11 cellular contexts compared by ENCODE assay signal in genomic region chr7:143280160-143280559, GRCh38. TPM values are rescaled to one million over a fixed set of nuclear protein-coding genes. Genes with fewer than 3 reads are reported as not detected.
DNase-seq lines count a peak whose midpoint lies in the region; ATAC-seq, FAIRE-seq and TF ChIP-seq lines count a peak whose summit lies in the region.
"Had no signal": no experiment of that assay in that cellular context is flagged by ENCODE, and none has a peak within 500 bp of the region (broad histone marks: within the 10 kb centered on the region; RNA-seq: fewer than 3 reads in every experiment).

No MANE protein-coding gene starts in this region.

- peak overlapping the region in 3 of 8 donors; percentile 14 to 35 (median 14) for H3K4me3 Mint-ChIP-seq in naive B cell
- peak overlapping the region; percentile 9 for H3K4me3 Mint-ChIP-seq in type B pancreatic cell

- H2AFZ ChIP-seq in K562 (ENCODE audit: low read depth, low read length), result peak overlapping the region; percentile 27

- no peaks in the 10 kb centered on the region for H3K36me3 ChIP-seq in heart right ventricle
- H3K36me3 ChIP-seq in K562 (ENCODE audit: control insufficient read depth, insufficient read depth, low read length), result no peaks in the 10 kb centered on the region
- H3K36me3 ChIP-seq in brain microvascular endothelial cell (replicated peaks), result no peaks in the 10 kb centered on the region
- H3K36me3 ChIP-seq: BLaER1 had no signal

- no peaks in the 10 kb centered on the region for H3K27me3 ChIP-seq in heart right ventricle
- H3K27me3 ChIP-seq in K562 (ENCODE audit: control insufficient read depth in 2 of 2, insufficient read depth in 2 of 2, low read length in 2 of 2), result no peaks in the 10 kb centered on the region
- no peaks in the 10 kb centered on the region for H3K27me3 ChIP-seq in brain microvascular endothelial cell (replicated peaks)
- H3K27me3 ChIP-seq: BLaER1 had no signal

- H3K4me1 ChIP-seq in heart right ventricle, result peaks cover 3 to 44% (median 20%) of the 10 kb centered on the region in 9 donors
- H3K4me1 ChIP-seq in K562 (replicated peaks in 1 of 2; ENCODE audit: control insufficient read depth in 2 of 2, insufficient read depth in 2 of 2, low read length in 2 of 2), result peaks cover 5 to 13% of the 10 kb centered on the region in 2 experiments; a peak in 3 of 5 replicates

- H3K27me3 Mint-ChIP-seq in naive B cell (no peaks in the 10 kb centered on the region), type B pancreatic cell (no peaks in the 10 kb centered on the region)

- H3K4me3 ChIP-seq in heart right ventricle (peak overlapping the region in 5 of 10 donors; percentile 0 to 11 (median 2)), K562 (no peak overlapping the region), brain microvascular endothelial cell (ENCODE audit: low read depth, low read length) (no peak overlapping the region)
- H3K4me3 ChIP-seq: BLaER1 had no signal

- no peak for TF ChIP-seq POLR2A in K562 (conservative IDR thresholded peaks at IDR 0.05)

- DNase-seq in heart right ventricle, result no peak
- no peak for DNase-seq in Right ventricle myocardium inferior (ENCODE audit: missing footprints)
- no peak for DNase-seq in K562 (ENCODE audit: extremely low read depth in 1 of 4, low spot score in 3 of 4)
- no peak for DNase-seq in naive B cell
- no peak for DNase-seq in type B pancreatic cell (ENCODE audit: extremely low spot score, unreplicated experiment)
- DNase-seq in NCI-H345 (lab: John Stamatoyannopoulos, UW), result no peak
- no peak for DNase-seq in brain microvascular endothelial cell
- DNase-seq in GF-D8 (lab: John Stamatoyannopoulos, UW), result no peak
- DNase-seq: KBM-7 had no signal

- in situ Hi-C loops in K562 (cut with MboI) (no loop called here), brain microvascular endothelial cell (cut with HindIII; ENCODE audit: low pct_ligation_motif_present, low sequenced_read_pairs) (no loop called here)

- BruUV-seq in K562 (replicated peaks; lab: Mats Ljungman, UMichigan), result no TSS peak

- POLR2A ChIA-PET in K562 (lab: Yijun Ruan, JAX), result interaction anchor here (0.9 to 1.7 kb wide), 6 partner anchors 8 to 40 kb away, joined by 3 to 11 read pairs (median 5); partner anchors contain the start of genes CASP2 and GSTK1

- no peaks in the 10 kb centered on the region for H3K9me1 ChIP-seq in K562 (ENCODE audit: control insufficient read depth, insufficient read depth, low read length)

- intact Hi-C loops in heart right ventricle (cut with DNase I), result no loop called here
- intact Hi-C loops in Right ventricle myocardium inferior (cut with DNase I), result no loop called here
- intact Hi-C loops in K562 (cut with micrococcal nuclease), result no loop called here

- H3K9ac ChIP-seq in K562 (ENCODE audit: insufficient read depth in 1 of 2, low read depth in 2 of 2, low read length in 2 of 2), result no peak overlapping the region
- H3K9ac ChIP-seq: BLaER1 had no signal

- 47 to 68% methylated on average over 1 of the region's 1 CpG for WGBS in heart right ventricle, 2 donors
- WGBS in K562 (ENCODE audit: insufficient coverage, low coverage, missing lambda C conversion rate), result 57% methylated on average over 1 of the region's 1 CpG

- H3K4me2 ChIP-seq in K562 (ENCODE audit: insufficient read depth, low read length), result no peak overlapping the region
- H3K4me2 ChIP-seq: BLaER1 had no signal

- peak overlapping the region in 9 of 10 donors; percentile 47 to 79 (median 68) for H3K27ac ChIP-seq in heart right ventricle
- H3K27ac ChIP-seq in K562 (ENCODE audit: extremely low read depth, low read depth, low read length), result no peak overlapping the region
- H3K27ac ChIP-seq in brain microvascular endothelial cell, result no peak overlapping the region
- H3K27ac ChIP-seq: BLaER1 had no signal

- H3K36me3 Mint-ChIP-seq in naive B cell, result no peaks in the 10 kb centered on the region
- no peaks in the 10 kb centered on the region for H3K36me3 Mint-ChIP-seq in type B pancreatic cell

- H4K20me1 ChIP-seq in K562 (replicated peaks; ENCODE audit: control insufficient read depth, insufficient read depth, low read length), result no peaks in the 10 kb centered on the region
- H4K20me1 ChIP-seq: BLaER1 had no signal

- H3K9me3 ChIP-seq in heart right ventricle (no peaks in the 10 kb centered on the region), K562 (replicated peaks; ENCODE audit: control insufficient read depth, insufficient read depth, low read depth, low read length) (no peaks in the 10 kb centered on the region)
- H3K9me3 ChIP-seq: BLaER1 had no signal

- peak overlapping the region in 4 of 6 donors; percentile 54 to 81 (median 64) for H3K27ac Mint-ChIP-seq in naive B cell
- H3K27ac Mint-ChIP-seq in type B pancreatic cell, result peak overlapping the region; percentile 77

- no peaks in the 10 kb centered on the region for H3K79me2 ChIP-seq in K562 (ENCODE audit: control insufficient read depth, insufficient read depth, low read length)

- no peak for TF ChIP-seq RAD21 in K562 (CRISPR knock-in tag; conservative IDR thresholded peaks at IDR 0.05 in 1 of 2, IDR thresholded peaks at IDR 0.05 in 1 of 2)

- CTCF ChIA-PET in K562 (lab: Yijun Ruan, JAX; ENCODE audit: low intra/inter-chr PET ratio), result no interaction called here

- no peak for TF ChIP-seq EP300 in K562 (IDR thresholded peaks at IDR 0.05; ENCODE audit: low read length)

- ATAC-seq in heart right ventricle (no peak), Right ventricle myocardium inferior (no peak), K562 (no peak), naive B cell (ENCODE audit: low read depth in 2 of 2) (no peak)

- no peak for FAIRE-seq in K562 (lab: Jason Lieb, UNC)

- H3K9me3 Mint-ChIP-seq in naive B cell, result no peaks in the 10 kb centered on the region
- H3K9me3 Mint-ChIP-seq in type B pancreatic cell, result no peaks in the 10 kb centered on the region

- peaks cover 23 to 39% (median 25%) of the 10 kb centered on the region in 3 donors for H3K4me1 Mint-ChIP-seq in naive B cell
- H3K4me1 Mint-ChIP-seq in type B pancreatic cell (ENCODE audit: unreplicated experiment), result peaks cover 27% of the 10 kb centered on the region

- TF ChIP-seq CTCF in heart right ventricle (IDR thresholded peaks at IDR 0.05) (no peak), K562 (IDR thresholded peaks at IDR 0.05 in 2 of 3, conservative IDR thresholded peaks at IDR 0.05 in 1 of 3; ENCODE audit: insufficient read depth in 2 of 3, low read depth in 1 of 3, low read length in 3 of 3) (no peak), type B pancreatic cell (conservative IDR thresholded peaks at IDR 0.05) (no peak), brain microvascular endothelial cell (IDR thresholded peaks at IDR 0.05; ENCODE audit: low read depth, low read length, missing control alignments) (no peak)

RNA-seq across cellular contexts. Expression of gene TMEM139, which starts 4.6 kb away (rescaled TPM):
- total RNA-seq in heart right ventricle, result 10 to 100 TPM in 7 of 10 donors, 1 to 10 TPM in 3; 5.4 to 14.2 (median 11.1) TPM
- 10 to 100 TPM in 1 of 2 donors, 1 to 10 TPM in 1; 2.6 to 18.0 TPM for polyA plus RNA-seq in heart right ventricle
- 14.8 TPM for total RNA-seq in Right ventricle myocardium inferior
- 0.39 and 0.83 TPM in 2 replicates for total RNA-seq in K562 (2011; cell fraction: chromatin; rRNA removed; ENCODE audit: low replicate concordance)
- 0.33 and 1.1 TPM in 2 replicates for total RNA-seq in K562 (2011; cell fraction: nucleolus; rRNA removed)
- total RNA-seq in K562 (2011; cell fraction: nucleoplasm; rRNA removed), result 0.99 and 1.8 TPM in 2 replicates
- total RNA-seq in K562 (2014; rRNA removed), result 0.27 and 0.78 TPM in 2 replicates
- 0.87 and 1.1 TPM in 2 replicates for total RNA-seq in K562 (2014; rRNA removed; fragmentation: Illumina TruSeq; extraction: Trizol)
- total RNA-seq in K562 (2015; rRNA removed; fragmentation: Illumina TruSeq; extraction: Trizol), result 0.29 and 0.75 TPM in 2 replicates
- total RNA-seq in K562 (2021), result 0.81 and 1.5 TPM in 2 replicates
- 0.20 and 0.31 TPM in 2 replicates for polyA plus RNA-seq in K562 (2011; rRNA removed)
- 0.09 and 0.16 TPM in 2 replicates for polyA plus RNA-seq in K562 (2011; cell fraction: cytosol; rRNA removed)
- polyA plus RNA-seq in K562 (2011; cell fraction: nucleus; rRNA removed), result 0.48 and 0.53 TPM in 2 replicates
- 0.91 and 1.2 TPM in 2 replicates for polyA plus RNA-seq in K562 (2012)
- 1.2 and 1.8 TPM in 2 replicates for polyA plus RNA-seq in K562 (2014; fragmentation: Illumina TruSeq; extraction: Trizol)
- polyA plus RNA-seq in K562 (2014; fragmentation: Nextera tagmentation; extraction: Ambion mirVana), result 1 to 10 TPM in 1 of 2 experiments, under 1 TPM in 1; 0.79 to 1.1 TPM
- polyA plus RNA-seq in K562 (2014; rRNA removed), result 0.44 and 2.0 TPM in 2 replicates
- polyA minus RNA-seq in K562 (2011; rRNA and poly(A)+ RNA removed), result 0.11 and 0.15 TPM in 2 replicates
- polyA minus RNA-seq in K562 (2011; cell fraction: cytosol; rRNA and poly(A)+ RNA removed), result not detected in 2 replicates
- polyA minus RNA-seq in K562 (2011; cell fraction: nucleus; rRNA and poly(A)+ RNA removed), result 0.13 and 0.56 TPM in 2 replicates
- polyA plus RNA-seq in naive B cell (ENCODE audit: low read depth in 6 of 6), result under 1 TPM in 2 of 6 donors, not detected in 4; 0.32 TPM
- total RNA-seq in type B pancreatic cell (ENCODE audit: low replicate concordance), result 2.6 and 4.8 TPM in 2 replicates

RNA-seq across cellular contexts. Expression of gene CASP2, which starts 8.0 kb away (rescaled TPM):
- total RNA-seq in heart right ventricle (10 to 100 TPM in 6 of 10 donors, 1 to 10 TPM in 4; 7.1 to 13.9 (median 10.2) TPM), Right ventricle myocardium inferior (11.8 TPM), K562 (2014; rRNA removed) (21.7 and 29.5 TPM in 2 replicates), K562 (2014; rRNA removed; fragmentation: Illumina TruSeq; extraction: Trizol) (22.7 and 23.0 TPM in 2 replicates), K562 (2015; rRNA removed; fragmentation: Illumina TruSeq; extraction: Trizol) (24.1 and 25.8 TPM in 2 replicates), K562 (2021) (64.8 and 64.9 TPM in 2 replicates), type B pancreatic cell (ENCODE audit: low replicate concordance) (53.9 and 55.2 TPM in 2 replicates)
- polyA plus RNA-seq in heart right ventricle (1 to 10 TPM; 4.4 to 8.0 TPM), K562 (2011; rRNA removed) (29.9 and 43.5 TPM in 2 replicates), K562 (2014; fragmentation: Illumina TruSeq; extraction: Trizol) (36.7 and 44.5 TPM in 2 replicates), K562 (2014; fragmentation: Nextera tagmentation; extraction: Ambion mirVana) (10 to 100 TPM; 20.6 to 22.3 TPM), K562 (2014; rRNA removed) (18.8 and 22.2 TPM in 2 replicates), naive B cell (ENCODE audit: low read depth in 6 of 6) (10 to 100 TPM in 5 of 6 donors, 1 to 10 TPM in 1; 4.2 to 42.7 (median 23.9) TPM)
- 125 and 133 TPM in 2 replicates for total RNA-seq in K562 (2011; cell fraction: chromatin; rRNA removed; ENCODE audit: low replicate concordance)
- total RNA-seq in K562 (2011; cell fraction: nucleolus; rRNA removed), result 50.5 and 53.8 TPM in 2 replicates
- total RNA-seq in K562 (2011; cell fraction: nucleoplasm; rRNA removed), result 91.9 and 132 TPM in 2 replicates
- 26.0 and 41.6 TPM in 2 replicates for polyA plus RNA-seq in K562 (2011; cell fraction: cytosol; rRNA removed)
- 72.1 and 80.4 TPM in 2 replicates for polyA plus RNA-seq in K562 (2011; cell fraction: nucleus; rRNA removed)
- 20.6 and 22.6 TPM in 2 replicates for polyA plus RNA-seq in K562 (2012)
- polyA minus RNA-seq in K562 (2011; rRNA and poly(A)+ RNA removed), result 99.3 and 105 TPM in 2 replicates
- polyA minus RNA-seq in K562 (2011; cell fraction: cytosol; rRNA and poly(A)+ RNA removed), result 63.1 and 80.5 TPM in 2 replicates
- 38.5 and 59.5 TPM in 2 replicates for polyA minus RNA-seq in K562 (2011; cell fraction: nucleus; rRNA and poly(A)+ RNA removed)

RNA-seq across cellular contexts. Expression of gene GSTK1, which starts 16.9 kb away (rescaled TPM):
- total RNA-seq in heart right ventricle (100 to 1,000 TPM; 251 to 294 (median 269) TPM), Right ventricle myocardium inferior (278 TPM), K562 (2014; rRNA removed) (233 TPM in 2 replicates), K562 (2014; rRNA removed; fragmentation: Illumina TruSeq; extraction: Trizol) (126 and 155 TPM in 2 replicates), K562 (2015; rRNA removed; fragmentation: Illumina TruSeq; extraction: Trizol) (178 and 183 TPM in 2 replicates), K562 (2021) (169 and 186 TPM in 2 replicates), type B pancreatic cell (ENCODE audit: low replicate concordance) (110 and 155 TPM in 2 replicates)
- polyA plus RNA-seq in heart right ventricle (100 to 1,000 TPM; 136 to 317 TPM), K562 (2011; rRNA removed) (189 and 198 TPM in 2 replicates), K562 (2014; fragmentation: Illumina TruSeq; extraction: Trizol) (265 and 322 TPM in 2 replicates), K562 (2014; fragmentation: Nextera tagmentation; extraction: Ambion mirVana) (100 to 1,000 TPM; 392 to 441 TPM), K562 (2014; rRNA removed) (381 and 422 TPM in 2 replicates), naive B cell (ENCODE audit: low read depth in 6 of 6) (100 to 1,000 TPM; 180 to 225 (median 204) TPM)
- total RNA-seq in K562 (2011; cell fraction: chromatin; rRNA removed; ENCODE audit: low replicate concordance), result 133 and 253 TPM in 2 replicates
- 236 and 238 TPM in 2 replicates for total RNA-seq in K562 (2011; cell fraction: nucleolus; rRNA removed)
- 199 TPM in 2 replicates for total RNA-seq in K562 (2011; cell fraction: nucleoplasm; rRNA removed)
- polyA plus RNA-seq in K562 (2011; cell fraction: cytosol; rRNA removed), result 214 and 232 TPM in 2 replicates
- 383 and 452 TPM in 2 replicates for polyA plus RNA-seq in K562 (2011; cell fraction: nucleus; rRNA removed)
- polyA plus RNA-seq in K562 (2012), result 231 and 267 TPM in 2 replicates
- 86.7 and 96.7 TPM in 2 replicates for polyA minus RNA-seq in K562 (2011; rRNA and poly(A)+ RNA removed)
- polyA minus RNA-seq in K562 (2011; cell fraction: cytosol; rRNA and poly(A)+ RNA removed), result 67.2 and 68.9 TPM in 2 replicates
- 53.6 and 82.6 TPM in 2 replicates for polyA minus RNA-seq in K562 (2011; cell fraction: nucleus; rRNA and poly(A)+ RNA removed)

RNA-seq across cellular contexts. Expression of gene CLCN1, which starts 35.8 kb away (rescaled TPM):
- not detected for total RNA-seq in heart right ventricle
- polyA plus RNA-seq in heart right ventricle, result under 1 TPM in 1 of 2 donors, not detected in 1; 0.01 TPM
- total RNA-seq in Right ventricle myocardium inferior, result not detected
- not detected in 2 replicates for total RNA-seq in K562 (2011; cell fraction: chromatin; rRNA removed; ENCODE audit: low replicate concordance)
- total RNA-seq in K562 (2011; cell fraction: nucleolus; rRNA removed), result not detected in 2 replicates
- not detected in 2 replicates for total RNA-seq in K562 (2011; cell fraction: nucleoplasm; rRNA removed)
- total RNA-seq in K562 (2014; rRNA removed), result not detected in 2 replicates
- 0.11 TPM in 1 of 2 replicates, not detected in the other for total RNA-seq in K562 (2014; rRNA removed; fragmentation: Illumina TruSeq; extraction: Trizol)
- total RNA-seq in K562 (2015; rRNA removed; fragmentation: Illumina TruSeq; extraction: Trizol), result 0.04 TPM in 1 of 2 replicates, not detected in the other
- not detected in 2 replicates for total RNA-seq in K562 (2021)
- 0.04 TPM in 1 of 2 replicates, not detected in the other for polyA plus RNA-seq in K562 (2011; rRNA removed)
- polyA plus RNA-seq in K562 (2011; cell fraction: cytosol; rRNA removed), result 0.24 TPM in 1 of 2 replicates, not detected in the other
- polyA plus RNA-seq in K562 (2011; cell fraction: nucleus; rRNA removed), result not detected in 2 replicates
- polyA plus RNA-seq in K562 (2012), result 0.04 and 0.32 TPM in 2 replicates
- not detected in 2 replicates for polyA plus RNA-seq in K562 (2014; fragmentation: Illumina TruSeq; extraction: Trizol)
- under 1 TPM in 1 of 2 experiments, not detected in 1; 0.07 TPM for polyA plus RNA-seq in K562 (2014; fragmentation: Nextera tagmentation; extraction: Ambion mirVana)
- polyA plus RNA-seq in K562 (2014; rRNA removed), result 0.01 and 0.09 TPM in 2 replicates
- polyA minus RNA-seq in K562 (2011; rRNA and poly(A)+ RNA removed), result not detected in 2 replicates
- not detected in 2 replicates for polyA minus RNA-seq in K562 (2011; cell fraction: cytosol; rRNA and poly(A)+ RNA removed)
- polyA minus RNA-seq in K562 (2011; cell fraction: nucleus; rRNA and poly(A)+ RNA removed), result 0.13 TPM in 1 of 2 replicates, not detected in the other
- not detected for polyA plus RNA-seq in naive B cell (ENCODE audit: low read depth in 6 of 6)
- total RNA-seq in type B pancreatic cell (ENCODE audit: low replicate concordance), result 0.12 and 0.22 TPM in 2 replicates

RNA-seq across cellular contexts. Expression of gene TAS2R40, which starts 58.3 kb away (rescaled TPM):
- total RNA-seq in heart right ventricle (not detected), Right ventricle myocardium inferior (not detected), K562 (2014; rRNA removed) (not detected in 2 replicates), K562 (2014; rRNA removed; fragmentation: Illumina TruSeq; extraction: Trizol) (not detected in 2 replicates), K562 (2015; rRNA removed; fragmentation: Illumina TruSeq; extraction: Trizol) (not detected in 2 replicates), K562 (2021) (not detected in 2 replicates), type B pancreatic cell (ENCODE audit: low replicate concordance) (not detected in 2 replicates)
- polyA plus RNA-seq in heart right ventricle (not detected), K562 (2011; rRNA removed) (not detected in 2 replicates), K562 (2014; fragmentation: Illumina TruSeq; extraction: Trizol) (not detected in 2 replicates), K562 (2014; fragmentation: Nextera tagmentation; extraction: Ambion mirVana) (not detected), K562 (2014; rRNA removed) (not detected in 2 replicates), naive B cell (ENCODE audit: low read depth in 6 of 6) (not detected)
- not detected in 2 replicates for total RNA-seq in K562 (2011; cell fraction: chromatin; rRNA removed; ENCODE audit: low replicate concordance)
- total RNA-seq in K562 (2011; cell fraction: nucleolus; rRNA removed), result not detected in 2 replicates
- not detected in 2 replicates for total RNA-seq in K562 (2011; cell fraction: nucleoplasm; rRNA removed)
- not detected in 2 replicates for polyA plus RNA-seq in K562 (2011; cell fraction: cytosol; rRNA removed)
- not detected in 2 replicates for polyA plus RNA-seq in K562 (2011; cell fraction: nucleus; rRNA removed)
- polyA plus RNA-seq in K562 (2012), result not detected in 2 replicates
- polyA minus RNA-seq in K562 (2011; rRNA and poly(A)+ RNA removed), result not detected in 2 replicates
- polyA minus RNA-seq in K562 (2011; cell fraction: cytosol; rRNA and poly(A)+ RNA removed), result not detected in 2 replicates
- polyA minus RNA-seq in K562 (2011; cell fraction: nucleus; rRNA and poly(A)+ RNA removed), result not detected in 2 replicates
- total RNA-seq: mononuclear cell had no signal

Comparison
In these comparisons a context has a peak if more than half of its experiments do, and no peak if none do; other contexts are left out.
1. H3K27ac ChIP-seq: peak in heart right ventricle (9 of 10); none in K562 (single experiment) and brain microvascular endothelial cell (single experiment).